Comparison of ENCODE assay signal across 20 cellular contexts in genomic region chr1:161954466-161954865, GRCh38.
DNase-seq lines count a peak whose midpoint lies in the region; FAIRE-seq and TF ChIP-seq lines count a peak whose summit lies in the region.
"Had no signal": no experiment of that assay in that cellular context is flagged by ENCODE, and none has a peak within 500 bp of the region (broad histone marks: within the 10 kb centered on the region; RNA-seq: fewer than 3 reads in every experiment).

No MANE protein-coding gene starts in this region.

- peak overlapping the region; percentile 27 for H3K27ac ChIP-seq in muscle layer of colon (ENCODE audit: low read depth, low read length)
- H3K27ac ChIP-seq: ovary, RWPE1 had no signal

- no peaks in the 10 kb centered on the region for H3K27me3 Mint-ChIP-seq in activated naive CD8-positive, alpha-beta T cell
- H3K27me3 Mint-ChIP-seq in activated naive CD8-positive, alpha-beta T cell treated with anti-CD3 and anti-CD28 coated beads for 36 hours, result no peaks in the 10 kb centered on the region
- H3K27me3 Mint-ChIP-seq in progenitor cell of endocrine pancreas, result no peaks in the 10 kb centered on the region
- H3K27me3 Mint-ChIP-seq: activated T-helper 17 cell treated with anti-CD3 and anti-CD28 coated beads, Interleukin-2, amount 50 U/mL, for 72 hours; CD8-positive, alpha-beta memory T cell had no signal

- H3K9ac ChIP-seq in muscle layer of colon (ENCODE audit: low read length), result no peak overlapping the region

- H3K4me1 Mint-ChIP-seq in activated naive CD8-positive, alpha-beta T cell (ENCODE audit: low read depth), result peaks cover 34% of the 10 kb centered on the region
- H3K4me1 Mint-ChIP-seq in activated naive CD8-positive, alpha-beta T cell treated with anti-CD3 and anti-CD28 coated beads for 36 hours, result peaks cover 34% of the 10 kb centered on the region
- peaks cover 2% of the 10 kb centered on the region for H3K4me1 Mint-ChIP-seq in progenitor cell of endocrine pancreas (ENCODE audit: low read depth)

- in situ Hi-C loops in ACHN (cut with HindIII; ENCODE audit: low pct_ligation_motif_present, low pct_unique_long_range_greater_than_20kb, low sequenced_read_pairs), result no loop called here

- peaks cover 31% of the 10 kb centered on the region for H3K36me3 Mint-ChIP-seq in activated naive CD8-positive, alpha-beta T cell
- peaks cover 32% of the 10 kb centered on the region for H3K36me3 Mint-ChIP-seq in activated naive CD8-positive, alpha-beta T cell treated with anti-CD3 and anti-CD28 coated beads for 36 hours
- peaks cover 4% of the 10 kb centered on the region for H3K36me3 Mint-ChIP-seq in progenitor cell of endocrine pancreas (ENCODE audit: insufficient read depth)

- H3K4me3 Mint-ChIP-seq in activated naive CD8-positive, alpha-beta T cell, result peak overlapping the region; percentile 38
- no peak overlapping the region for H3K4me3 Mint-ChIP-seq in activated naive CD8-positive, alpha-beta T cell treated with anti-CD3 and anti-CD28 coated beads for 36 hours
- H3K4me3 Mint-ChIP-seq in progenitor cell of endocrine pancreas (ENCODE audit: low read depth), result no peak overlapping the region
- H3K4me3 Mint-ChIP-seq: activated T-helper 17 cell treated with anti-CD3 and anti-CD28 coated beads, Interleukin-2, amount 50 U/mL, for 72 hours had no signal

- no peaks in the 10 kb centered on the region for H3K9me3 Mint-ChIP-seq in activated naive CD8-positive, alpha-beta T cell (ENCODE audit: low read depth)
- H3K9me3 Mint-ChIP-seq in activated naive CD8-positive, alpha-beta T cell treated with anti-CD3 and anti-CD28 coated beads for 36 hours, result no peaks in the 10 kb centered on the region
- no peaks in the 10 kb centered on the region for H3K9me3 Mint-ChIP-seq in progenitor cell of endocrine pancreas (ENCODE audit: low read depth)
- H3K9me3 Mint-ChIP-seq: activated T-helper 17 cell treated with anti-CD3 and anti-CD28 coated beads, Interleukin-2, amount 50 U/mL, for 72 hours; CD8-positive, alpha-beta memory T cell had no signal

- H3K27me3 ChIP-seq in bronchial epithelial cell (ENCODE audit: control insufficient read depth, insufficient read depth, low read length) (no peaks in the 10 kb centered on the region), muscle layer of colon (ENCODE audit: control insufficient read depth in 1 of 2, insufficient read depth in 2 of 2, low read length in 2 of 2) (no peaks in the 10 kb centered on the region)
- H3K27me3 ChIP-seq: heart left ventricle, ovary had no signal

- DNase-seq in activated naive CD8-positive, alpha-beta T cell treated with anti-CD3 and anti-CD28 coated beads for 36 hours, result no peak
- DNase-seq in bronchial epithelial cell (ENCODE audit: low read depth) (peak; percentile 13), head of caudate nucleus (no peak), ACHN (no peak), progenitor cell of endocrine pancreas (ENCODE audit: low spot score, unreplicated experiment) (no peak), DMS79 (lab: John Stamatoyannopoulos, UW) (no peak)
- DNase-seq: activated CD4-positive, alpha-beta T cell treated with anti-CD3 and anti-CD28 coated beads for 4 hours; CD8-positive, alpha-beta memory T cell; central memory CD4-positive, alpha-beta T cell; DND-41; effector CD4-positive, alpha-beta T cell; heart left ventricle; NCI-H1694; NCI-H2227 treated with DMSO at 0.1 percent for 48 hours; ovary; stimulated activated naive CD8-positive, alpha-beta T cell treated with anti-CD3 and anti-CD28 coated beads, Interleukin-15, Interleukin-2, amounts not matched to agents 100 U/mL and 50 U/mL, for 24 hours had no signal

- peaks cover 4% of the 10 kb centered on the region for H3K36me3 ChIP-seq in bronchial epithelial cell (ENCODE audit: control insufficient read depth, insufficient read depth, low read length)
- peaks cover 9% of the 10 kb centered on the region for H3K36me3 ChIP-seq in muscle layer of colon (ENCODE audit: insufficient read depth, low read length)
- H3K36me3 ChIP-seq: ovary had no signal

- H3K9me3 ChIP-seq in muscle layer of colon (ENCODE audit: low read length), result no peaks in the 10 kb centered on the region
- H3K9me3 ChIP-seq: heart left ventricle, ovary had no signal

- H3K4me1 ChIP-seq in muscle layer of colon (ENCODE audit: insufficient read depth, low read length), result peaks cover 31% of the 10 kb centered on the region

- no peak for FAIRE-seq in bronchial epithelial cell (lab: Jason Lieb, UNC)

- H3K4me3 ChIP-seq in bronchial epithelial cell (ENCODE audit: low read depth, low read length) (no peak overlapping the region), muscle layer of colon (ENCODE audit: low read depth in 1 of 2, low read length in 2 of 2) (no peak overlapping the region)
- H3K4me3 ChIP-seq: heart left ventricle, ovary had no signal

- intact Hi-C loops in head of caudate nucleus (cut with DNase I), result no loop called here

- TF ChIP-seq CTCF in bronchial epithelial cell (IDR thresholded peaks at IDR 0.05; ENCODE audit: insufficient read depth, low read length, severe bottlenecking), result no peak
- TF ChIP-seq CTCF in progenitor cell of endocrine pancreas (IDR thresholded peaks at IDR 0.05; ENCODE audit: unreplicated experiment), result no peak

- H3K27ac Mint-ChIP-seq in activated naive CD8-positive, alpha-beta T cell, result peak overlapping the region; percentile 72
- H3K27ac Mint-ChIP-seq in activated naive CD8-positive, alpha-beta T cell treated with anti-CD3 and anti-CD28 coated beads for 36 hours, result no peak overlapping the region
- no peak overlapping the region for H3K27ac Mint-ChIP-seq in progenitor cell of endocrine pancreas
- H3K27ac Mint-ChIP-seq: activated T-helper 17 cell treated with anti-CD3 and anti-CD28 coated beads, Interleukin-2, amount 50 U/mL, for 72 hours had no signal
